18 cellular contexts compared by ENCODE assay signal in the genomic region with DNA sequence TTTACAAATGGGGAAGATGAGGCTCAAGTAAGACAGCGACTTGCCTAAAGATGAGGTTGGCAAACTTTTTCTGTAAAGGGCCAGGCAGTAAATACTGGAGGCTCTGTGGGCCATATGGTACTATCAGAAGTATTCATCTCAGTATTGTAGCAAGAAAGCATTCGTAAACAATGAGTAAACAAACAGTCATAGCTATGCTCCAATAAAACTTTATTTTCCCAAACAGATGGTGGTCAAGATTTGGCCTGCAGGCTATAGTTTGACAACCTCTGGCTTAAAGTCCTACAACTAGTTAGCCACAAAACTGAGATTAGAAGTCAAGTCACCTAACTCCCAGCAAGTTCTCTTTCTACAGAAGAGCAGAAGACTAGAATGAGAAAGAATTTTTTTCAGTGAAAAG.
DNase-seq lines count a peak whose midpoint lies in the region; ATAC-seq, FAIRE-seq and TF ChIP-seq lines count a peak whose summit lies in the region.
"Had no signal": no experiment of that assay in that cellular context is flagged by ENCODE, and none has a peak within 500 bp of the region (broad histone marks: within the 10 kb centered on the region; RNA-seq: fewer than 3 reads in every experiment).

No MANE protein-coding gene starts in this region.

- in situ Hi-C loops in HepG2 (cut with HindIII; ENCODE audit: extremely low pct_ligation_motif_present, low pct_unique_long_range_greater_than_20kb) = no loop called here

- H3K79me2 ChIP-seq in HepG2 (ENCODE audit: insufficient read depth, low read length) (no peaks in the 10 kb centered on the region), PC-3 (ENCODE audit: low read length) (no peaks in the 10 kb centered on the region)

- H3K27ac ChIP-seq in right lobe of liver (peak overlapping the region in 2 of 3 donors; percentile 50 to 71), HepG2 (ENCODE audit: extremely low read length, insufficient read depth, low read length) (no peak overlapping the region), PC-3 (ENCODE audit: low read length) (no peak overlapping the region), A673 (ENCODE audit: low read depth, low read length, poor library complexity, severe bottlenecking) (no peak overlapping the region), kidney (ENCODE audit: low read depth in 2 of 2, low read length in 2 of 2) (no peak overlapping the region)
- H3K27ac ChIP-seq: 22Rv1; BLaER1 treated with 17β-estradiol and CSF1 and Interleukin-3, amounts not matched to agents 10 nM and 100 nM had no signal

- POLR2A ChIA-PET in HepG2 (lab: Yijun Ruan, JAX) = no interaction called here
- POLR2A ChIA-PET in PC-3 (lab: Charles Lee; ENCODE audit: unreplicated experiment) = no interaction called here
- POLR2A ChIA-PET in A673 (lab: Charles Lee; ENCODE audit: low non-redundant PET) = no interaction called here
- POLR2A ChIA-PET in activated CD8-positive, alpha-beta T cell treated with anti-CD3 and anti-CD28 coated beads, Interleukin-2, amount 10 ng/mL, durations not matched to agents 7 days and 5 days (lab: Charles Lee) = interaction anchor here (0.7 kb wide), 1 partner anchor 456 kb away, joined by 3 read pairs; no protein-coding TSS in a partner anchor

- no peaks in the 10 kb centered on the region for H3K9me3 Mint-ChIP-seq in activated CD8-positive, alpha-beta T cell treated with anti-CD3 and anti-CD28 coated beads, Interleukin-2, amount 10 ng/mL, durations not matched to agents 7 days and 5 days (ENCODE audit: insufficient read depth)

- no peaks in the 10 kb centered on the region for H3K27me3 Mint-ChIP-seq in activated CD8-positive, alpha-beta T cell treated with anti-CD3 and anti-CD28 coated beads, Interleukin-2, amount 10 ng/mL, durations not matched to agents 7 days and 5 days (ENCODE audit: low read depth)
- H3K27me3 Mint-ChIP-seq: CD4-positive, CD25-positive, alpha-beta regulatory T cell had no signal

- no peak overlapping the region for H3K9ac ChIP-seq in HepG2 (ENCODE audit: insufficient read depth, low read depth, low read length)
- H3K9ac ChIP-seq in PC-3 (ENCODE audit: low read length) = no peak overlapping the region
- no peak overlapping the region for H3K9ac ChIP-seq in kidney (ENCODE audit: low read length in 2 of 2)
- H3K9ac ChIP-seq: BLaER1 treated with 17β-estradiol and CSF1 and Interleukin-3, amounts not matched to agents 10 nM and 100 nM had no signal

- H3K9me2 ChIP-seq in PC-3 (replicated peaks; ENCODE audit: low read length) = 0 out of 2 replicates have a peak, but pooled peaks cover 3% of the 10 kb centered on the region

- 78% methylated on average over 2 of the region's 2 CpGs for WGBS in right lobe of liver (ENCODE audit: insufficient coverage, low coverage, low lambda C conversion rate, missing lambda C conversion rate)
- 67% methylated on average over 2 of the region's 2 CpGs for WGBS in HepG2 (ENCODE audit: low lambda C conversion rate)

- TF ChIP-seq POLR2A in right lobe of liver (IDR thresholded peaks at IDR 0.05) = no peak
- no peak for TF ChIP-seq POLR2A in HepG2 (IDR thresholded peaks at IDR 0.05; ENCODE audit: insufficient read depth in 1 of 2, low read depth in 2 of 2, low read length in 2 of 2)

- H3K4me3 ChIP-seq in right lobe of liver (no peak overlapping the region), HepG2 (replicated peaks in 1 of 3; ENCODE audit: insufficient read depth in 1 of 3, low read depth in 2 of 3, low read length in 3 of 3) (no peak overlapping the region), PC-3 (ENCODE audit: low read length) (no peak overlapping the region), fibroblast of villous mesenchyme (ENCODE audit: low read depth, low read length) (no peak overlapping the region), A673 (ENCODE audit: low read depth, low read length, poor library complexity, severe bottlenecking) (no peak overlapping the region), kidney (ENCODE audit: low read length in 2 of 2) (no peak overlapping the region)
- H3K4me3 ChIP-seq: BLaER1 treated with 17β-estradiol and CSF1 and Interleukin-3, amounts not matched to agents 10 nM and 100 nM; HAP-1 had no signal

- CTCF ChIA-PET in HepG2 (lab: Yijun Ruan, JAX; ENCODE audit: low intra/inter-chr PET ratio, low total read pairs) (no interaction called here), PC-3 (lab: Charles Lee) (no interaction called here), A673 (lab: Charles Lee) (no interaction called here)
- CTCF ChIA-PET in activated CD8-positive, alpha-beta T cell treated with anti-CD3 and anti-CD28 coated beads, Interleukin-2, amount 10 ng/mL, durations not matched to agents 7 days and 5 days (lab: Charles Lee) = no interaction called here

- H2AFZ ChIP-seq in HepG2 (ENCODE audit: low read length) (no peak overlapping the region), PC-3 (ENCODE audit: low read length) (no peak overlapping the region)

- DNase-seq in right lobe of liver (no peak), HepG2 (ENCODE audit: low spot score) (no peak), PC-3 (peak; percentile 71), fibroblast of villous mesenchyme (ENCODE audit: low read depth) (peak; percentile 53), A673 (ENCODE audit: low spot score) (no peak), kidney (no peak)
- DNase-seq in activated CD8-positive, alpha-beta T cell treated with anti-CD3 and anti-CD28 coated beads, Interleukin-2, amount 10 ng/mL, durations not matched to agents 7 days and 5 days = no peak
- DNase-seq: CD4-positive, CD25-positive, alpha-beta regulatory T cell; DMS53; KG1 had no signal

- no peaks in the 10 kb centered on the region for H3K36me3 Mint-ChIP-seq in activated CD8-positive, alpha-beta T cell treated with anti-CD3 and anti-CD28 coated beads, Interleukin-2, amount 10 ng/mL, durations not matched to agents 7 days and 5 days (ENCODE audit: low read depth)
- H3K36me3 Mint-ChIP-seq: CD4-positive, CD25-positive, alpha-beta regulatory T cell; IgD-negative memory B cell had no signal

- peaks cover 0 to 15% (median 0%) of the 10 kb centered on the region in 4 donors for H3K4me1 ChIP-seq in right lobe of liver
- H3K4me1 ChIP-seq in HepG2 (ENCODE audit: insufficient read depth, low read length) = peaks cover 12% of the 10 kb centered on the region
- peaks cover 13% of the 10 kb centered on the region for H3K4me1 ChIP-seq in PC-3 (ENCODE audit: insufficient read depth, low read length)
- no peaks in the 10 kb centered on the region for H3K4me1 ChIP-seq in A673 (ENCODE audit: insufficient read depth, low read length, poor library complexity, severe bottlenecking)
- no peaks in the 10 kb centered on the region for H3K4me1 ChIP-seq in kidney (ENCODE audit: control insufficient read depth in 1 of 2, insufficient read depth in 1 of 2, low read depth in 1 of 2, low read length in 2 of 2)
- H3K4me1 ChIP-seq: BLaER1 treated with 17β-estradiol and CSF1 and Interleukin-3, amounts not matched to agents 10 nM and 100 nM; HAP-1 had no signal

- H3K4me2 ChIP-seq in HepG2 (ENCODE audit: low read depth, low read length) (no peak overlapping the region), PC-3 (ENCODE audit: low read length) (peak overlapping the region; percentile 11; the same call in 1 of the 2 replicates)
- H3K4me2 ChIP-seq: BLaER1 treated with 17β-estradiol and CSF1 and Interleukin-3, amounts not matched to agents 10 nM and 100 nM had no signal

- no peaks in the 10 kb centered on the region for H3F3A ChIP-seq in PC-3 (ENCODE audit: low read length, unreplicated experiment)

- TF ChIP-seq CTCF in right lobe of liver (IDR thresholded peaks at IDR 0.05) (no peak), HepG2 (CRISPR knock-in tag; IDR thresholded peaks at IDR 0.05) (no peak), PC-3 (conservative IDR thresholded peaks at IDR 0.05; ENCODE audit: low read depth, low read length) (no peak), fibroblast of villous mesenchyme (IDR thresholded peaks at IDR 0.05; ENCODE audit: insufficient read depth, low read depth, low read length) (no peak), A673 (conservative IDR thresholded peaks at IDR 0.05; ENCODE audit: low read depth, low read length) (no peak), kidney (IDR thresholded peaks at IDR 0.05; ENCODE audit: borderline replicate concordance, extremely low read depth, insufficient read depth) (no peak)

- TF ChIP-seq EP300 in HepG2 (IDR thresholded peaks at IDR 0.05; ENCODE audit: low read depth in 2 of 2, low read length in 2 of 2) = no peak
- TF ChIP-seq EP300 in HepG2 (CRISPR knock-in tag; IDR thresholded peaks at IDR 0.05; ENCODE audit: borderline replicate concordance) = no peak

- no peaks in the 10 kb centered on the region for H3K4me1 Mint-ChIP-seq in activated CD8-positive, alpha-beta T cell treated with anti-CD3 and anti-CD28 coated beads, Interleukin-2, amount 10 ng/mL, durations not matched to agents 7 days and 5 days (ENCODE audit: low read depth)
- H3K4me1 Mint-ChIP-seq: CD4-positive, CD25-positive, alpha-beta regulatory T cell; IgD-negative memory B cell had no signal

- H3K9me3 ChIP-seq in right lobe of liver (no peaks in the 10 kb centered on the region), HepG2 (ENCODE audit: low read length) (no peaks in the 10 kb centered on the region), PC-3 (ENCODE audit: low read length) (no peaks in the 10 kb centered on the region), A673 (ENCODE audit: low read depth, low read length, poor library complexity, severe bottlenecking) (no peaks in the 10 kb centered on the region), kidney (ENCODE audit: control insufficient read depth in 1 of 2, low read length in 2 of 2) (no peaks in the 10 kb centered on the region)
- H3K9me3 ChIP-seq: BLaER1 treated with 17β-estradiol and CSF1 and Interleukin-3, amounts not matched to agents 10 nM and 100 nM; HAP-1 had no signal

- H3K27me3 ChIP-seq in right lobe of liver = no peaks in the 10 kb centered on the region
- no peaks in the 10 kb centered on the region for H3K27me3 ChIP-seq in HepG2 (ENCODE audit: control insufficient read depth in 1 of 2, insufficient read depth in 2 of 2, low read length in 2 of 2)
- H3K27me3 ChIP-seq in PC-3 (ENCODE audit: low read length) = no peaks in the 10 kb centered on the region
- H3K27me3 ChIP-seq in A673 (replicated peaks; ENCODE audit: insufficient read depth, low read depth, low read length, poor library complexity) = no peaks in the 10 kb centered on the region
- H3K27me3 ChIP-seq: BLaER1 treated with 17β-estradiol and CSF1 and Interleukin-3, amounts not matched to agents 10 nM and 100 nM had no signal

- H3K4me3 Mint-ChIP-seq in activated CD8-positive, alpha-beta T cell treated with anti-CD3 and anti-CD28 coated beads, Interleukin-2, amount 10 ng/mL, durations not matched to agents 7 days and 5 days = no peak overlapping the region
- H3K4me3 Mint-ChIP-seq: CD4-positive, CD25-positive, alpha-beta regulatory T cell; IgD-negative memory B cell had no signal

- H4K20me1 ChIP-seq in HepG2 (ENCODE audit: insufficient read depth, low read length) = no peaks in the 10 kb centered on the region
- no peaks in the 10 kb centered on the region for H4K20me1 ChIP-seq in PC-3 (ENCODE audit: low read length)
- H4K20me1 ChIP-seq: BLaER1 treated with 17β-estradiol and CSF1 and Interleukin-3, amounts not matched to agents 10 nM and 100 nM had no signal

- TF ChIP-seq RAD21 in HepG2 (CRISPR knock-in tag; IDR thresholded peaks at IDR 0.05) = no peak

- no peak for FAIRE-seq in HepG2 (lab: Jason Lieb, UNC)
- FAIRE-seq in kidney (lab: Jason Lieb, UNC) = no peak
- FAIRE-seq: G401.6, GM19239, H1 had no signal

- BruUV-seq in HepG2 (replicated peaks; lab: Mats Ljungman, UMichigan) = no TSS peak
- BruUV-seq in PC-3 (replicated peaks; lab: Mats Ljungman, UMichigan) = no TSS peak
- no TSS peak for BruUV-seq in A673 (replicated peaks; lab: Mats Ljungman, UMichigan)

- no peak overlapping the region for H3K27ac Mint-ChIP-seq in activated CD8-positive, alpha-beta T cell treated with anti-CD3 and anti-CD28 coated beads, Interleukin-2, amount 10 ng/mL, durations not matched to agents 7 days and 5 days
- H3K27ac Mint-ChIP-seq: CD4-positive, CD25-positive, alpha-beta regulatory T cell; IgD-negative memory B cell had no signal

- intact Hi-C loops in right lobe of liver (cut with DNase I) (no loop called here), HepG2 (cut with micrococcal nuclease; ENCODE audit: unreplicated experiment) (loop anchor here (10.0 kb wide), 1 partner anchor 120 kb away; no protein-coding TSS in a partner anchor), PC-3 (cut with micrococcal nuclease) (no loop called here), A673 (cut with micrococcal nuclease; ENCODE audit: unreplicated experiment) (no loop called here), kidney (cut with DNase I) (no loop called here)

- no peaks in the 10 kb centered on the region for H3K36me3 ChIP-seq in right lobe of liver
- no peaks in the 10 kb centered on the region for H3K36me3 ChIP-seq in HepG2 (replicated peaks in 1 of 2; ENCODE audit: control insufficient read depth in 1 of 2, insufficient read depth in 2 of 2, low read length in 2 of 2)
- no peaks in the 10 kb centered on the region for H3K36me3 ChIP-seq in PC-3 (ENCODE audit: low read depth, low read length)
- H3K36me3 ChIP-seq in A673 (ENCODE audit: insufficient read depth, low read length, poor library complexity, severe bottlenecking) = no peaks in the 10 kb centered on the region
- no peaks in the 10 kb centered on the region for H3K36me3 ChIP-seq in kidney (ENCODE audit: control insufficient read depth in 1 of 2, insufficient read depth in 2 of 2, low read length in 2 of 2)
- H3K36me3 ChIP-seq: BLaER1 treated with 17β-estradiol and CSF1 and Interleukin-3, amounts not matched to agents 10 nM and 100 nM; HAP-1 had no signal

- ATAC-seq in right lobe of liver (peak in 2 of 4 donors; percentile 22 to 30), HepG2 (no peak), PC-3 (peak; percentile 93), HG02798 (IDR thresholded peaks at IDR 0.05; ENCODE audit: poor library complexity, unreplicated experiment) (no peak)
- no peak for ATAC-seq in activated CD8-positive, alpha-beta T cell treated with anti-CD3 and anti-CD28 coated beads, Interleukin-2, amount 10 ng/mL, durations not matched to agents 7 days and 5 days

Comparison
In these comparisons a context has a peak if more than half of its experiments do, and no peak if none do; other contexts are left out.
1. H3K27ac ChIP-seq: peak in right lobe of liver (2 of 3); none in HepG2 (single experiment), PC-3 (single experiment), A673 (single experiment) and kidney (0 of 2).
2. DNase-seq: peak in PC-3 (single experiment) and fibroblast of villous mesenchyme (single experiment); none in right lobe of liver (0 of 3), HepG2 (single experiment), A673 (single experiment), kidney (single experiment) and activated CD8-positive, alpha-beta T cell treated with anti-CD3 and anti-CD28 coated beads, Interleukin-2, amount 10 ng/mL, durations not matched to agents 7 days and 5 days (single experiment).